In the genomic region with DNA sequence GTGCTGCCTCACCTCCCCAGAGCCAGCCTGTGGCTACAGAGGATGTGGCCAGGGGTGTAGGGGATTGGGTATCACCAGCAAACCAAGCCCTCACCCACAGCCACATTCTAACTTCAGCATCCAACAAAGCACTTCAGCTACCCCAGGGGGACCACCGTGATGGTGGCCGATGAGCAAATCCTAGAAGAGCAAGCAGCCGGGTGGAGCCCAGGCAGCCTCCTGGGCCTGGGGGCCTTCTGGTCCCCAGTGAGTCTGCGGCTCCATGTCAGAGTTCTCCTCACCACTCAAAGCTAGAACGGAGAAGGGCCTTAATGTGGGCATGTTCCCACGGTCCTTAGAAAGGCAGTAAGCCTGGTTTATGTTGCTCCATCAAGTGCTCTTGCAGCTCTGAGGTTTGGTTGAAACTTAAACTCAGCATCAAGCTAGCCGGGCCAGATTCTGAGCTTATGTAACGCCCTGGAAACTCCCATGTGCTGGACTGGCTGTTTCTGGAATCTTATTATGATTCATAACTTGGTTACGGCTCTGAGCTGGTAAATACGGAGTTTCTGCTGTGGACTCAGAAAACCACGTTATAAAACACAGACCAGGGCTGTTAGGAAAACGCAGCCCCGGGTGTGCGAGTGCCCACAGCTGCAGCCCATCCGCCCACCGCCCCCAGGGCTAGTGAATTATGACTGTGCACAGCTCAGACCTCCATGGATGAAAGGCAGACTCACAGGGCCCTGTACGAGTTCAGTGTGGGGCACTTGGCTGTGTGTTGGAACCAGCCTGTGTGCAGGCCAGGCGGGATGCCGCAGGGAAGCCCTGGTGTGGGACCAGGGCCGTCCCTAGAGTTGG, we compare ENCODE assay signal across 8 cellular contexts.
DNase-seq lines count a peak whose midpoint lies in the region; ATAC-seq, FAIRE-seq and TF ChIP-seq lines count a peak whose summit lies in the region.

No MANE protein-coding gene starts in this region.

- DNase-seq in RCC 7860 (ENCODE audit: low spot score) (peak; percentile 64), foreskin keratinocyte (peak; percentile 61 to 79), cerebellum (ENCODE audit: low spot score) (no peak), NCI-H2227 (lab: John Stamatoyannopoulos, UW; ENCODE audit: unreplicated experiment) (no peak), HUDEP-2 (lab: John Stamatoyannopoulos, UW; ENCODE audit: unreplicated experiment in 76 of 76) (no peak)
- DNase-seq in stimulated activated CD8-positive, alpha-beta memory T cell treated with anti-CD3 and anti-CD28 coated beads, Interleukin-4, amount 100 ng/mL, for 48 hours: peak; percentile 54

- FAIRE-seq in RCC 7860 (lab: Jason Lieb, UNC): no peak

- no peaks in the 10 kb centered on the region for H3K4me1 ChIP-seq in foreskin keratinocyte

- H3K27ac ChIP-seq in foreskin keratinocyte: peak overlapping the region; percentile 40

- ATAC-seq in GM18868 (IDR thresholded peaks at IDR 0.05; ENCODE audit: unreplicated experiment): peak; percentile 82
- peak; percentile 66 for ATAC-seq in HG02588 (IDR thresholded peaks at IDR 0.05; ENCODE audit: unreplicated experiment)
- peak; percentile 76 for ATAC-seq in foreskin keratinocyte

- TF ChIP-seq CTCF in foreskin keratinocyte (conservative IDR thresholded peaks at IDR 0.05): no peak

- H3K27me3 ChIP-seq in foreskin keratinocyte: peaks cover 2% of the 10 kb centered on the region

Comparison
In these comparisons a context has a peak if more than half of its experiments do, and no peak if none do; other contexts are left out.
1. DNase-seq: peak in RCC 7860 (single experiment), foreskin keratinocyte (2 of 2) and stimulated activated CD8-positive, alpha-beta memory T cell treated with anti-CD3 and anti-CD28 coated beads, Interleukin-4, amount 100 ng/mL, for 48 hours (single experiment); none in cerebellum (single experiment), NCI-H2227 (single experiment) and HUDEP-2 (0 of 76).
2. Peak in every context shown above with its lines, with median percentiles within 50 percentile points of each other: ATAC-seq.